ENCODE assay signal across 1 cellular context in genomic region chr5:180830253-180831138, GRCh38.
TF ChIP-seq lines count a peak whose summit lies in the region.

No MANE protein-coding gene starts in this region.

TF ChIP-seq in K562, 482 proteins besides CTCF, POLR2A, EP300 and RAD21 (continued from another document):
- TF ChIP-seq MGA (IDR thresholded peaks at IDR 0.05), result peak; percentile 94
- TF ChIP-seq, protein P1, sequence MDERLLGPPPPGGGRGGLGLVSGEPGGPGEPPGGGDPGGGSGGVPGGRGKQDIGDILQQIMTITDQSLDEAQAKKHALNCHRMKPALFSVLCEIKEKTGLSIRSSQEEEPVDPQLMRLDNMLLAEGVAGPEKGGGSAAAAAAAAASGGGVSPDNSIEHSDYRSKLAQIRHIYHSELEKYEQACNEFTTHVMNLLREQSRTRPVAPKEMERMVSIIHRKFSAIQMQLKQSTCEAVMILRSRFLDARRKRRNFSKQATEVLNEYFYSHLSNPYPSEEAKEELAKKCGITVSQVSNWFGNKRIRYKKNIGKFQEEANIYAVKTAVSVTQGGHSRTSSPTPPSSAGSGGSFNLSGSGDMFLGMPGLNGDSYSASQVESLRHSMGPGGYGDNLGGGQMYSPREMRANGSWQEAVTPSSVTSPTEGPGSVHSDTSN (CRISPR knock-in tag; IDR thresholded peaks at IDR 0.05; ENCODE audit: low read depth), result no peak
- TF ChIP-seq, protein P1 (tag; conservative IDR thresholded peaks at IDR 0.05; ENCODE audit: low read depth), result no peak
- TF ChIP-seq L3MBTL2 (IDR thresholded peaks at IDR 0.05), result peak; percentile 92
- TF ChIP-seq HDGF (IDR thresholded peaks at IDR 0.05), result 0 out of 2 replicates have a peak, but pooled peaks have one; percentile 23
